8 cellular contexts compared by ENCODE assay signal in the genomic region with DNA sequence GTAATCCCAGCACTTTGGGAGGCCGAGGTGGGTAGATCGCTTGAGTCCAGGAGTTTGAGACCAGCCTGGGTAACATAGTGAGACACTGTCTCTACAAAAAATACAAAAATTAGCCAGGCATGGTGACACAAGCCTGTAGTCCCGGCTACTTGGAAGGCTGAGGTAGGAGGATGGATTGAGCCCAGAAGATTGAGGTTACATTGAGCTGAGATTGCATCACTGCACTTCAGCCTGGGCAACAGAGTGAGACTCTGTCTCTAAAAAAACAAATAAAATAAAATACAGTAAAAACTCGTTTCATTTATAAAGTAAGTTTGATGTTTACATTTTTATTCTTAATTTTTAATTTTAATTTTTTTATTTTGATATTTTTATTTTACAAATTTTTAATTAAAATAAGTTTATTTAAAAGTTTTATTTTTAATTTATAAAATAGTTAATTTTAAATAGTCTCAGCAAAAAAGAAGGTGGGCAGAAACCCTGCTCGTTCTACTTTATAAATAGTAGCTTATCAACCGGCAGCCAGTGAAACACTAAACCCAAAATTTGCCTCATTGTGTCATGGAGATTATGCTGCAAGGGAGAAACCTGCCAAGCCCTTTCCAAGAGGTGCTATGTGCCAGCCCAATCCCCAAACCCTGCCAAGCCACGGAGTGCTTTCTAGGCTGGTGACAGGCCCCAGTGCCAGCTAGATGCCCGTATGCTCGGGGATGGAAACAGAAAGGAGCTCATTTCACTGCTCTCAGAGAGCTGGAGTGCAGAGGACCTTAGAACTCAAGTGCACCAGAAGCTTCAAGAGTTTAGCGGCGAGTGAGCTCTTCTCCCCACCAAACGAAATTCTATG. TPM values are rescaled to one million over a fixed set of nuclear protein-coding genes. Genes with fewer than 3 reads are reported as not detected.
DNase-seq lines count a peak whose midpoint lies in the region; ATAC-seq, FAIRE-seq and TF ChIP-seq lines count a peak whose summit lies in the region.

No MANE protein-coding gene starts in this region.

- H3K4me1 ChIP-seq in right cardiac atrium (ENCODE audit: control insufficient read depth, insufficient read depth, low read length) (peaks cover 9% of the 10 kb centered on the region), tibial nerve (peaks cover 0 to 70% (median 20%) of the 10 kb centered on the region in 4 donors)

- no peak overlapping the region for H3K4me3 ChIP-seq in right cardiac atrium (ENCODE audit: low read length)
- no peak overlapping the region for H3K4me3 ChIP-seq in tibial nerve

- POLR2A ChIA-PET in activated CD8-positive, alpha-beta T cell treated with anti-CD3 and anti-CD28 coated beads for 36 hours (lab: Charles Lee), result interaction anchor here (0.6 to 7.0 kb wide), 13 partner anchors 10 to 123 kb away, joined by 3 to 50 read pairs (median 5); a partner anchor contains a TSS

- DNase-seq in M059J (ENCODE audit: low read depth), result peak; percentile 73
- DNase-seq in activated CD8-positive, alpha-beta T cell treated with anti-CD3 and anti-CD28 coated beads for 36 hours, result peak; percentile 67
- peak; percentile 75 to 89 (median 82) for DNase-seq in right cardiac atrium
- DNase-seq in H54 (ENCODE audit: insufficient read length, low spot score), result no peak
- DNase-seq in tibial nerve (ENCODE audit: low spot score in 2 of 2), result no peak
- no peak for DNase-seq in CD14-positive monocyte (ENCODE audit: low spot score)

- ATAC-seq in activated CD8-positive, alpha-beta T cell treated with anti-CD3 and anti-CD28 coated beads for 36 hours, result peak; percentile 22
- ATAC-seq in right cardiac atrium (peak; percentile 90 to 94), GM21529 (IDR thresholded peaks at IDR 0.05; ENCODE audit: unreplicated experiment) (no peak)

- FAIRE-seq in H54 (lab: Jason Lieb, UNC), result no peak

- H3K27ac ChIP-seq in right cardiac atrium (ENCODE audit: low read length) (no peak overlapping the region), tibial nerve (peak overlapping the region in 2 of 4 donors; percentile 54 to 57)

- peak overlapping the region; percentile 60 for H3K4me3 Mint-ChIP-seq in activated CD8-positive, alpha-beta T cell treated with anti-CD3 and anti-CD28 coated beads for 36 hours
- H3K4me3 Mint-ChIP-seq in stimulated activated naive CD8-positive, alpha-beta T cell treated with anti-CD3 and anti-CD28 coated beads, Interleukin-15, Interleukin-2, amounts not matched to agents 100 ng/mL and 50 ng/mL, for 24 hours, result peak overlapping the region; percentile 72
- H3K4me3 Mint-ChIP-seq in CD14-positive monocyte, result no peak overlapping the region

- peaks cover 3% of the 10 kb centered on the region for H3K9me3 Mint-ChIP-seq in activated CD8-positive, alpha-beta T cell treated with anti-CD3 and anti-CD28 coated beads for 36 hours
- H3K9me3 Mint-ChIP-seq in stimulated activated naive CD8-positive, alpha-beta T cell treated with anti-CD3 and anti-CD28 coated beads, Interleukin-15, Interleukin-2, amounts not matched to agents 100 ng/mL and 50 ng/mL, for 24 hours, result no peaks in the 10 kb centered on the region
- peaks cover 0 to 3% (median 0%) of the 10 kb centered on the region in 7 donors for H3K9me3 Mint-ChIP-seq in CD14-positive monocyte

- TF ChIP-seq CTCF in activated CD8-positive, alpha-beta T cell treated with anti-CD3 and anti-CD28 coated beads for 36 hours (IDR thresholded peaks at IDR 0.05), result no peak
- TF ChIP-seq CTCF in tibial nerve (IDR thresholded peaks at IDR 0.05) (no peak), CD14-positive monocyte (IDR thresholded peaks at IDR 0.05) (no peak)

- H3K36me3 Mint-ChIP-seq in activated CD8-positive, alpha-beta T cell treated with anti-CD3 and anti-CD28 coated beads for 36 hours (ENCODE audit: low read depth), result peaks cover 20% of the 10 kb centered on the region
- H3K36me3 Mint-ChIP-seq in stimulated activated naive CD8-positive, alpha-beta T cell treated with anti-CD3 and anti-CD28 coated beads, Interleukin-15, Interleukin-2, amounts not matched to agents 100 ng/mL and 50 ng/mL, for 24 hours (ENCODE audit: low read depth), result peaks cover 3% of the 10 kb centered on the region
- peaks cover 13 to 19% of the 10 kb centered on the region in 2 donors for H3K36me3 Mint-ChIP-seq in CD14-positive monocyte

- TF ChIP-seq POLR2A in H54 (IDR thresholded peaks at IDR 0.05; ENCODE audit: low read depth, low read length) (no peak), tibial nerve (IDR thresholded peaks at IDR 0.05) (no peak)

- peak overlapping the region; percentile 91 for H3K27ac Mint-ChIP-seq in activated CD8-positive, alpha-beta T cell treated with anti-CD3 and anti-CD28 coated beads for 36 hours
- H3K27ac Mint-ChIP-seq in stimulated activated naive CD8-positive, alpha-beta T cell treated with anti-CD3 and anti-CD28 coated beads, Interleukin-15, Interleukin-2, amounts not matched to agents 100 ng/mL and 50 ng/mL, for 24 hours, result peak overlapping the region; percentile 86
- H3K27ac Mint-ChIP-seq in CD14-positive monocyte, result peak overlapping the region in 1 of 7 donors; percentile 88

- H3K36me3 ChIP-seq in tibial nerve, result peaks cover 0 to 3% (median 0%) of the 10 kb centered on the region in 3 donors

- CTCF ChIA-PET in activated CD8-positive, alpha-beta T cell treated with anti-CD3 and anti-CD28 coated beads for 36 hours (lab: Charles Lee), result interaction anchor here (0.6 to 4.1 kb wide), 11 partner anchors 9 to 133 kb away, joined by 3 to 19 read pairs (median 5); a partner anchor contains a TSS

- peaks cover 85% of the 10 kb centered on the region for H3K4me1 Mint-ChIP-seq in activated CD8-positive, alpha-beta T cell treated with anti-CD3 and anti-CD28 coated beads for 36 hours (ENCODE audit: low read depth)
- H3K4me1 Mint-ChIP-seq in stimulated activated naive CD8-positive, alpha-beta T cell treated with anti-CD3 and anti-CD28 coated beads, Interleukin-15, Interleukin-2, amounts not matched to agents 100 ng/mL and 50 ng/mL, for 24 hours (ENCODE audit: low read depth), result peaks cover 94% of the 10 kb centered on the region
- H3K4me1 Mint-ChIP-seq in CD14-positive monocyte, result peaks cover 41% of the 10 kb centered on the region

- intact Hi-C loops in activated CD8-positive, alpha-beta T cell treated with anti-CD3 and anti-CD28 coated beads for 36 hours (cut with micrococcal nuclease), result loop anchor here (5.0 kb wide), 2 partner anchors 35 kb away; no protein-coding TSS in a partner anchor
- intact Hi-C loops in right cardiac atrium (cut with DNase I) (no loop called here), CD14-positive monocyte (cut with micrococcal nuclease) (no loop called here)

- no peaks in the 10 kb centered on the region for H3K9me3 ChIP-seq in right cardiac atrium (ENCODE audit: control insufficient read depth, low read length)
- no peaks in the 10 kb centered on the region for H3K9me3 ChIP-seq in tibial nerve

- no peak for TF ChIP-seq EP300 in tibial nerve (IDR thresholded peaks at IDR 0.05)

- WGBS in right cardiac atrium, result 50% methylated on average over 12 of the region's 12 CpGs
- WGBS in tibial nerve, 2 donors, result 49 to 53% methylated on average over 12 of the region's 12 CpGs

- H3K27me3 ChIP-seq in right cardiac atrium (ENCODE audit: control insufficient read depth, insufficient read depth), result no peaks in the 10 kb centered on the region
- no peaks in the 10 kb centered on the region for H3K27me3 ChIP-seq in tibial nerve

- H3K27me3 Mint-ChIP-seq in activated CD8-positive, alpha-beta T cell treated with anti-CD3 and anti-CD28 coated beads for 36 hours, result no peaks in the 10 kb centered on the region
- H3K27me3 Mint-ChIP-seq in stimulated activated naive CD8-positive, alpha-beta T cell treated with anti-CD3 and anti-CD28 coated beads, Interleukin-15, Interleukin-2, amounts not matched to agents 100 ng/mL and 50 ng/mL, for 24 hours, result no peaks in the 10 kb centered on the region
- H3K27me3 Mint-ChIP-seq in CD14-positive monocyte (ENCODE audit: low read depth in 3 of 3), result peaks cover 0 to 2% (median 1%) of the 10 kb centered on the region in 3 donors

RNA-seq across cellular contexts. Expression of a gene that starts 38.9 kb away (rescaled TPM):
- total RNA-seq in M059J (2014; rRNA removed; shearing (Covaris generic)), result 8.9 and 13.5 TPM in 2 replicates
- 10 to 100 TPM; 32.4 to 33.1 TPM for total RNA-seq in activated CD8-positive, alpha-beta T cell treated with anti-CD3 and anti-CD28 coated beads for 36 hours
- total RNA-seq in right cardiac atrium (10 to 100 TPM; 11.1 to 13.4 (median 12.4) TPM), tibial nerve (10 to 100 TPM; 29.1 to 35.8 (median 32.3) TPM)
- polyA plus RNA-seq in right cardiac atrium (3.5 TPM), CD14-positive monocyte (1 to 10 TPM; 5.0 to 7.3 TPM)

Comparison
In these comparisons a context has a peak if more than half of its experiments do, and no peak if none do; other contexts are left out.
1. DNase-seq: peak in M059J (single experiment), activated CD8-positive, alpha-beta T cell treated with anti-CD3 and anti-CD28 coated beads for 36 hours (single experiment) and right cardiac atrium (3 of 3); none in H54 (single experiment), tibial nerve (0 of 2) and CD14-positive monocyte (single experiment).
2. H3K4me3 Mint-ChIP-seq: peak in activated CD8-positive, alpha-beta T cell treated with anti-CD3 and anti-CD28 coated beads for 36 hours (single experiment) and stimulated activated naive CD8-positive, alpha-beta T cell treated with anti-CD3 and anti-CD28 coated beads, Interleukin-15, Interleukin-2, amounts not matched to agents 100 ng/mL and 50 ng/mL, for 24 hours (single experiment); none in CD14-positive monocyte (0 of 2).